In genomic region chr11:71579502-71579901, GRCh38 we compare ENCODE assay signal across 13 cellular contexts. TPM values are rescaled to one million over a fixed set of nuclear protein-coding genes. Genes with fewer than 3 reads are reported as not detected.
"Had no signal": no experiment of that assay in that cellular context is flagged by ENCODE, and none has a peak within 500 bp of the region (broad histone marks: within the 10 kb centered on the region; RNA-seq: fewer than 3 reads in every experiment).

No MANE protein-coding gene starts in this region.

RNA-seq across cellular contexts. Expression of gene KRTAP5-11, which starts 3.2 kb away (rescaled TPM):
- total RNA-seq: activated CD4-positive, alpha-beta T cell treated with anti-CD3 and anti-CD28 coated beads for 36 hours; activated CD4-positive, alpha-beta T cell treated with anti-CD3 and anti-CD28 coated beads, Interleukin-2, amount 10 ng/mL, durations not matched to agents 7 days and 5 days; activated CD8-positive, alpha-beta T cell treated with anti-CD3 and anti-CD28 coated beads, Interleukin-2, amount 10 ng/mL, durations not matched to agents 7 days and 5 days; activated naive CD4-positive, alpha-beta T cell treated with anti-CD3 and anti-CD28 coated beads for 36 hours; activated naive CD4-positive, alpha-beta T cell treated with anti-CD3 and anti-CD28 coated beads, Interleukin-2, amount 50 U/mL, for 72 hours; adrenal gland; astrocyte; body of pancreas; cerebellum; NCI-H460; SJSA1; WTC11 had no signal
- polyA plus RNA-seq: adrenal gland, SK-N-SH had no signal

RNA-seq across cellular contexts. Expression of gene KRTAP5-10, which starts 14.1 kb away (rescaled TPM):
- total RNA-seq: activated CD4-positive, alpha-beta T cell treated with anti-CD3 and anti-CD28 coated beads for 36 hours; activated CD4-positive, alpha-beta T cell treated with anti-CD3 and anti-CD28 coated beads, Interleukin-2, amount 10 ng/mL, durations not matched to agents 7 days and 5 days; activated CD8-positive, alpha-beta T cell treated with anti-CD3 and anti-CD28 coated beads, Interleukin-2, amount 10 ng/mL, durations not matched to agents 7 days and 5 days; activated naive CD4-positive, alpha-beta T cell treated with anti-CD3 and anti-CD28 coated beads for 36 hours; activated naive CD4-positive, alpha-beta T cell treated with anti-CD3 and anti-CD28 coated beads, Interleukin-2, amount 50 U/mL, for 72 hours; adrenal gland; astrocyte; body of pancreas; cerebellum; NCI-H460; SJSA1; WTC11 had no signal
- polyA plus RNA-seq: SK-N-SH had no signal

RNA-seq across cellular contexts. Expression of gene KRTAP5-9, which starts 31.3 kb away (rescaled TPM):
- total RNA-seq: activated CD8-positive, alpha-beta T cell treated with anti-CD3 and anti-CD28 coated beads, Interleukin-2, amount 10 ng/mL, durations not matched to agents 7 days and 5 days; activated naive CD4-positive, alpha-beta T cell treated with anti-CD3 and anti-CD28 coated beads for 36 hours; activated naive CD4-positive, alpha-beta T cell treated with anti-CD3 and anti-CD28 coated beads, Interleukin-2, amount 50 U/mL, for 72 hours; astrocyte; cerebellum; NCI-H460; SJSA1; WTC11 had no signal
- polyA plus RNA-seq: SK-N-SH had no signal

RNA-seq across cellular contexts. Expression of gene KRTAP5-8, which starts 41.7 kb away (rescaled TPM):
- total RNA-seq: activated CD4-positive, alpha-beta T cell treated with anti-CD3 and anti-CD28 coated beads for 36 hours; activated naive CD4-positive, alpha-beta T cell treated with anti-CD3 and anti-CD28 coated beads for 36 hours; activated naive CD4-positive, alpha-beta T cell treated with anti-CD3 and anti-CD28 coated beads, Interleukin-2, amount 50 U/mL, for 72 hours; astrocyte; body of pancreas; cerebellum; NCI-H460; SJSA1; WTC11 had no signal
- polyA plus RNA-seq: adrenal gland, SK-N-SH had no signal

RNA-seq across cellular contexts. Expression of gene KRTAP5-7, which starts 52.4 kb away (rescaled TPM):
- total RNA-seq: activated CD8-positive, alpha-beta T cell treated with anti-CD3 and anti-CD28 coated beads, Interleukin-2, amount 10 ng/mL, durations not matched to agents 7 days and 5 days; activated naive CD4-positive, alpha-beta T cell treated with anti-CD3 and anti-CD28 coated beads for 36 hours; activated naive CD4-positive, alpha-beta T cell treated with anti-CD3 and anti-CD28 coated beads, Interleukin-2, amount 50 U/mL, for 72 hours; astrocyte; body of pancreas; NCI-H460; SJSA1 had no signal
